7 cellular contexts compared by ENCODE assay signal in the genomic region with DNA sequence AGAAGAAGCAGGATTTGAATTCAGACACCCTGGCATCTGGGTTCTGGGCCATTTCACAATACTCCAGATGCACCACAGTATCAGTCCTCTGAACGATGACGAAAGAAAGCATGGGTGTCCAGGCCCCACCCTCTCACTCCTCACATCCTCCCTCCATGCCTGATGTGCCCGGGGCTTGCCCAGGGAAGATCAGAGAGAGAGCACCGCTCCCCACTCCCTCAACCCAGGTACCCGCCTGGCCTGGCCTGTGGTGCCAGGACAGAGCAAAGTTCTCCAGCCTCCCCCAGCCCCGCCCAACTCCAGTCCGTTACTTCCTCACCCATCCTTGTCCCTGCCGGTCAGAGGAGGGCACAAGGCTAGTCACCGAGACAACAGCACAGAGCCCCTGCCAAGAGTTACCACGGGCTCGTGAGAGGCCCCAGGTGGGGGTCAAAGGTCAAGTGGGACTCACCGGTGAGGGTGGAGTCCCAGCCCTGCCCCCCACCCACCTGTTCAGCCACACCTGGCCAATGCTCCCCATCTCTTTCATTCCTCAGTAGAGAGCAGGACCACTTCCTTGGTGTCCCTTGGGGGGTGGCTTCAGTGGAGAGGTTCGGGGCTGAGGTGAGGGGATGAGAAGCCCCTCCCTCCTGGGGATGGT. TPM values are rescaled to one million over a fixed set of nuclear protein-coding genes. Genes with fewer than 3 reads are reported as not detected.
A peak's percentile ranks its signal among the peaks of the same experiment; 100 is the strongest.
DNase-seq lines count a peak whose midpoint lies in the region; ATAC-seq and TF ChIP-seq lines count a peak whose summit lies in the region.

No MANE protein-coding gene starts in this region.

- TF ChIP-seq POLR2A in breast epithelium (IDR thresholded peaks at IDR 0.05), result no peak

- H3K4me1 ChIP-seq in GM23338 (ENCODE audit: insufficient read depth) (peaks cover 93% of the 10 kb centered on the region), Panc1 (ENCODE audit: control insufficient read depth, insufficient read depth, low read length) (peaks cover 90% of the 10 kb centered on the region), breast epithelium (peaks cover 61 to 78% of the 10 kb centered on the region in 2 donors)

- DNase-seq in GM23338 (ENCODE audit: low spot score) (no peak), Panc1 (ENCODE audit: low read depth, low spot score) (no peak), breast epithelium (ENCODE audit: low spot score in 2 of 2) (peak in 1 of 2 donors; percentile 65), kidney tubule cell (ENCODE audit: low spot score) (peak; percentile 78), NCI-H2081 (lab: John Stamatoyannopoulos, UW) (no peak)

- peak overlapping the region; percentile 97 for H3K27ac Mint-ChIP-seq in GM23338
- H3K27ac Mint-ChIP-seq in stimulated activated naive CD8-positive, alpha-beta T cell treated with anti-CD3 and anti-CD28 coated beads, Interleukin-15, Interleukin-2, amounts not matched to agents 100 ng/mL and 50 ng/mL, for 24 hours, result peak overlapping the region; percentile 99

- H3K36me3 ChIP-seq in GM23338 (ENCODE audit: insufficient read depth) (no peaks in the 10 kb centered on the region), Panc1 (ENCODE audit: control insufficient read depth, insufficient read depth, low read length) (peaks cover 3% of the 10 kb centered on the region), breast epithelium (no peaks in the 10 kb centered on the region)

- H3K79me2 ChIP-seq in GM23338 (replicated peaks; ENCODE audit: insufficient read depth), result peaks cover 88% of the 10 kb centered on the region

- peaks cover 23% of the 10 kb centered on the region for H3F3A ChIP-seq in GM23338 (replicated peaks; ENCODE audit: low read depth)

- H3K9me2 ChIP-seq in GM23338 (ENCODE audit: insufficient read depth), result no peaks in the 10 kb centered on the region

- H3K9me3 Mint-ChIP-seq in GM23338, result no peaks in the 10 kb centered on the region
- no peaks in the 10 kb centered on the region for H3K9me3 Mint-ChIP-seq in stimulated activated naive CD8-positive, alpha-beta T cell treated with anti-CD3 and anti-CD28 coated beads, Interleukin-15, Interleukin-2, amounts not matched to agents 100 ng/mL and 50 ng/mL, for 24 hours

- peak overlapping the region; percentile 67 for H3K4me3 Mint-ChIP-seq in GM23338
- peak overlapping the region; percentile 92 for H3K4me3 Mint-ChIP-seq in stimulated activated naive CD8-positive, alpha-beta T cell treated with anti-CD3 and anti-CD28 coated beads, Interleukin-15, Interleukin-2, amounts not matched to agents 100 ng/mL and 50 ng/mL, for 24 hours

- CTCF ChIA-PET in Panc1 (lab: Charles Lee), result interaction anchor here (0.7 kb wide), 2 partner anchors 12 to 125 kb away, joined by 3 to 9 read pairs; no protein-coding TSS in a partner anchor

- no peak overlapping the region for H2AFZ ChIP-seq in GM23338

- H3K27ac ChIP-seq in GM23338 (ENCODE audit: low read depth) (peak overlapping the region; percentile 97), Panc1 (ENCODE audit: low read length) (peak overlapping the region; percentile 99), breast epithelium (peak overlapping the region; percentile 96 to 100)

- intact Hi-C loops in Panc1 (cut with micrococcal nuclease; ENCODE audit: unreplicated experiment) (no loop called here), breast epithelium (cut with DNase I; ENCODE audit: low total_unique reads) (no loop called here)

- POLR2A ChIA-PET in Panc1 (lab: Charles Lee), result no interaction called here

- H3K4me2 ChIP-seq in GM23338, result peak overlapping the region; percentile 66

- in situ Hi-C loops in Panc1 (cut with HindIII; ENCODE audit: low pct_unique_long_range_greater_than_20kb, low sequenced_read_pairs), result no loop called here

- H3K9me3 ChIP-seq in Panc1 (ENCODE audit: control insufficient read depth, insufficient read depth, low read depth, low read length) (no peaks in the 10 kb centered on the region), breast epithelium (no peaks in the 10 kb centered on the region)

- H4K20me1 ChIP-seq in GM23338 (replicated peaks; ENCODE audit: insufficient read depth), result no peaks in the 10 kb centered on the region; the same call in 1 of the 2 replicates

- no peaks in the 10 kb centered on the region for H3K27me3 ChIP-seq in GM23338 (ENCODE audit: insufficient read depth)
- no peaks in the 10 kb centered on the region for H3K27me3 ChIP-seq in Panc1 (ENCODE audit: control insufficient read depth, insufficient read depth, low read length)
- H3K27me3 ChIP-seq in breast epithelium, result no peaks in the 10 kb centered on the region

- ATAC-seq in GM23338 (peak; percentile 7), Panc1 (peak; percentile 2), HG03378 (IDR thresholded peaks at IDR 0.05; ENCODE audit: unreplicated experiment) (no peak)

- peaks cover 2% of the 10 kb centered on the region; the same call in 2 of the 3 replicates for H3K36me3 Mint-ChIP-seq in GM23338 (ENCODE audit: low read depth)
- no peaks in the 10 kb centered on the region for H3K36me3 Mint-ChIP-seq in stimulated activated naive CD8-positive, alpha-beta T cell treated with anti-CD3 and anti-CD28 coated beads, Interleukin-15, Interleukin-2, amounts not matched to agents 100 ng/mL and 50 ng/mL, for 24 hours (ENCODE audit: low read depth)

- H3K4me1 Mint-ChIP-seq in GM23338, result peaks cover 86% of the 10 kb centered on the region
- peaks cover 85% of the 10 kb centered on the region for H3K4me1 Mint-ChIP-seq in stimulated activated naive CD8-positive, alpha-beta T cell treated with anti-CD3 and anti-CD28 coated beads, Interleukin-15, Interleukin-2, amounts not matched to agents 100 ng/mL and 50 ng/mL, for 24 hours (ENCODE audit: low read depth)

- no TSS peak for BruUV-seq in Panc1 (replicated peaks; lab: Mats Ljungman, UMichigan)

- TF ChIP-seq CTCF in GM23338 (conservative IDR thresholded peaks at IDR 0.05; ENCODE audit: low read depth in 2 of 2) (no peak), Panc1 (IDR thresholded peaks at IDR 0.05) (no peak), breast epithelium (IDR thresholded peaks at IDR 0.05) (peak in 1 of 3 donors; percentile 26)

- peak overlapping the region; percentile 35 for H3K4me3 ChIP-seq in GM23338
- H3K4me3 ChIP-seq in Panc1 (ENCODE audit: low read depth in 2 of 2, low read length in 2 of 2), result peak overlapping the region; percentile 2 to 47
- H3K4me3 ChIP-seq in breast epithelium, result peak overlapping the region; percentile 2 to 94 (median 92)

- H3K27me3 Mint-ChIP-seq in GM23338 (ENCODE audit: insufficient read depth, low read depth, poor library complexity), result peaks cover 28% of the 10 kb centered on the region
- H3K27me3 Mint-ChIP-seq in stimulated activated naive CD8-positive, alpha-beta T cell treated with anti-CD3 and anti-CD28 coated beads, Interleukin-15, Interleukin-2, amounts not matched to agents 100 ng/mL and 50 ng/mL, for 24 hours, result no peaks in the 10 kb centered on the region

TF ChIP-seq in GM23338, 12 proteins besides CTCF, POLR2A, EP300 and RAD21 (continues in another document):
- TF ChIP-seq ETS1 (IDR thresholded peaks at IDR 0.05) (no peak), EZH2 (IDR thresholded peaks at IDR 0.05; ENCODE audit: low read depth, unreplicated experiment) (no peak), ZNF331 (CRISPR knock-in tag; IDR thresholded peaks at IDR 0.05; ENCODE audit: low read depth) (no peak), EZH2phosphoT487 (IDR thresholded peaks at IDR 0.05; ENCODE audit: unreplicated experiment) (no peak), ZNF114 (CRISPR knock-in tag; IDR thresholded peaks at IDR 0.05) (no peak)

RNA-seq across cellular contexts. Expression of gene BCL9L, which starts 8.1 kb away (rescaled TPM):
- 24.1 and 35.1 TPM in 2 replicates for total RNA-seq in GM23338 (2014; rRNA removed; shearing (Covaris generic))
- polyA plus RNA-seq in GM23338 (2016; fragmentation: Nextera tagmentation; extraction: Ambion mirVana), result 15.9 and 23.6 TPM in 2 replicates
- total RNA-seq in Panc1 (2021; ENCODE audit: unreplicated experiment), result 234 TPM
- polyA plus RNA-seq in Panc1 (2012; ENCODE audit: insufficient read length), result 207 TPM
- 10 to 100 TPM; 13.2 to 15.4 (median 13.3) TPM for total RNA-seq in breast epithelium

RNA-seq across cellular contexts. Expression of gene CXCR5, which starts 33.9 kb away (rescaled TPM):
- not detected in 2 replicates for total RNA-seq in GM23338 (2014; rRNA removed; shearing (Covaris generic))
- 0.18 and 0.96 TPM in 2 replicates for polyA plus RNA-seq in GM23338 (2016; fragmentation: Nextera tagmentation; extraction: Ambion mirVana)
- total RNA-seq in Panc1 (2021; ENCODE audit: unreplicated experiment) (not detected), breast epithelium (not detected)
- not detected for polyA plus RNA-seq in Panc1 (2012; ENCODE audit: insufficient read length)

RNA-seq across cellular contexts. Expression of gene UPK2, which starts 38.5 kb away (rescaled TPM):
- not detected in 2 replicates for total RNA-seq in GM23338 (2014; rRNA removed; shearing (Covaris generic))
- polyA plus RNA-seq in GM23338 (2016; fragmentation: Nextera tagmentation; extraction: Ambion mirVana), result 0.74 and 1.4 TPM in 2 replicates
- total RNA-seq in Panc1 (2021; ENCODE audit: unreplicated experiment) (0.92 TPM), breast epithelium (not detected)
- polyA plus RNA-seq in Panc1 (2012; ENCODE audit: insufficient read length), result 4.6 TPM

RNA-seq across cellular contexts. Expression of gene FOXR1, which starts 54.0 kb away (rescaled TPM):
- not detected in 2 replicates for total RNA-seq in GM23338 (2014; rRNA removed; shearing (Covaris generic))
- not detected in 2 replicates for polyA plus RNA-seq in GM23338 (2016; fragmentation: Nextera tagmentation; extraction: Ambion mirVana)
- total RNA-seq in Panc1 (2021; ENCODE audit: unreplicated experiment), result not detected
- polyA plus RNA-seq in Panc1 (2012; ENCODE audit: insufficient read length), result not detected
- total RNA-seq in breast epithelium, result not detected

Comparison
In these comparisons a context has a peak if more than half of its experiments do, and no peak if none do; other contexts are left out.
1. H3K4me3 ChIP-seq: peak in every context shown above with its lines; median percentile 92 in breast epithelium; 35 in GM23338; 24 in Panc1.